1 cellular context compared by ENCODE assay signal in the genomic region with DNA sequence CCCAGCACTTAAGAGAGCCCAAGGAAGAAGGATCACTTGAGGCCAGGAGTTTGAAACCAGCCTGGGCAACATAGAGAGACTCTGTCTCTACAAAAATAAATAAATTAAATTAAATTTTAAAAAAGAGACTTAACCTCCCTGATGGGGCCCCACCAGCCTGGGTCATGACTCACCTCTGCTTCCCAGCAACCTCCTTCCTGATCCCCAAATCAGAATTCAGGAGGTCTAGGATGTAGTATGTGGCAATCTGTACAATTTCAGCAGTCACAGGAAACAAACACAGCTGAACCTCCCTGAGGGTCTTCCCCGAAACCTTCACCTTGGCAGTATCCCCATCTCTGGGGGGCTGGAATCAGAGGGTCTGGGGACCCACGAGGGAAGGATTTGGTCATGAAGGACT.
A peak's percentile ranks its signal among the peaks of the same experiment; 100 is the strongest.
TF ChIP-seq lines count a peak whose summit lies in the region.

No MANE protein-coding gene starts in this region.

TF ChIP-seq in HepG2, 621 proteins besides CTCF, POLR2A, EP300 and RAD21:
- TF ChIP-seq SETDB1 (CRISPR knock-in tag; IDR thresholded peaks at IDR 0.05; ENCODE audit: borderline replicate concordance) (no peak), ZNF101 (CRISPR knock-in tag; IDR thresholded peaks at IDR 0.05; ENCODE audit: borderline replicate concordance, low read depth) (no peak), FOSL2 (CRISPR knock-in tag; IDR thresholded peaks at IDR 0.05) (peak; percentile 58), CEBPB (IDR thresholded peaks at IDR 0.05; ENCODE audit: borderline replicate concordance, low read depth, low read length) (peak; percentile 17; the same call in 1 of the 2 replicates), MTA3 (CRISPR knock-in tag; IDR thresholded peaks at IDR 0.05) (no peak), ZNF383 (CRISPR knock-in tag; IDR thresholded peaks at IDR 0.05; ENCODE audit: borderline replicate concordance) (no peak)
- TF ChIP-seq, protein P1, sequence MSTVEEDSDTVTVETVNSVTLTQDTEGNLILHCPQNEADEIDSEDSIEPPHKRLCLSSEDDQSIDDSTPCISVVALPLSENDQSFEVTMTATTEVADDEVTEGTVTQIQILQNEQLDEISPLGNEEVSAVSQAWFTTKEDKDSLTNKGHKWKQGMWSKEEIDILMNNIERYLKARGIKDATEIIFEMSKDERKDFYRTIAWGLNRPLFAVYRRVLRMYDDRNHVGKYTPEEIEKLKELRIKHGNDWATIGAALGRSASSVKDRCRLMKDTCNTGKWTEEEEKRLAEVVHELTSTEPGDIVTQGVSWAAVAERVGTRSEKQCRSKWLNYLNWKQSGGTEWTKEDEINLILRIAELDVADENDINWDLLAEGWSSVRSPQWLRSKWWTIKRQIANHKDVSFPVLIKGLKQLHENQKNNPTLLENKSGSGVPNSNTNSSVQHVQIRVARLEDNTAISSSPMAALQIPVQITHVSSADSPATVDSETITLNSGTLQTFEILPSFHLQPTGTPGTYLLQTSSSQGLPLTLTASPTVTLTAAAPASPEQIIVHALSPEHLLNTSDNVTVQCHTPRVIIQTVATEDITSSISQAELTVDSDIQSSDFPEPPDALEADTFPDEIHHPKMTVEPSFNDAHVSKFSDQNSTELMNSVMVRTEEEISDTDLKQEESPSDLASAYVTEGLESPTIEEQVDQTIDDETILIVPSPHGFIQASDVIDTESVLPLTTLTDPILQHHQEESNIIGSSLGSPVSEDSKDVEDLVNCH (CRISPR knock-in tag; IDR thresholded peaks at IDR 0.05), result no peak
- TF ChIP-seq, protein P2, sequence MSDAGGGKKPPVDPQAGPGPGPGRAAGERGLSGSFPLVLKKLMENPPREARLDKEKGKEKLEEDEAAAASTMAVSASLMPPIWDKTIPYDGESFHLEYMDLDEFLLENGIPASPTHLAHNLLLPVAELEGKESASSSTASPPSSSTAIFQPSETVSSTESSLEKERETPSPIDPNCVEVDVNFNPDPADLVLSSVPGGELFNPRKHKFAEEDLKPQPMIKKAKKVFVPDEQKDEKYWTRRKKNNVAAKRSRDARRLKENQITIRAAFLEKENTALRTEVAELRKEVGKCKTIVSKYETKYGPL (CRISPR knock-in tag; IDR thresholded peaks at IDR 0.05), result no peak
